1 cellular context compared by ENCODE assay signal in the genomic region with DNA sequence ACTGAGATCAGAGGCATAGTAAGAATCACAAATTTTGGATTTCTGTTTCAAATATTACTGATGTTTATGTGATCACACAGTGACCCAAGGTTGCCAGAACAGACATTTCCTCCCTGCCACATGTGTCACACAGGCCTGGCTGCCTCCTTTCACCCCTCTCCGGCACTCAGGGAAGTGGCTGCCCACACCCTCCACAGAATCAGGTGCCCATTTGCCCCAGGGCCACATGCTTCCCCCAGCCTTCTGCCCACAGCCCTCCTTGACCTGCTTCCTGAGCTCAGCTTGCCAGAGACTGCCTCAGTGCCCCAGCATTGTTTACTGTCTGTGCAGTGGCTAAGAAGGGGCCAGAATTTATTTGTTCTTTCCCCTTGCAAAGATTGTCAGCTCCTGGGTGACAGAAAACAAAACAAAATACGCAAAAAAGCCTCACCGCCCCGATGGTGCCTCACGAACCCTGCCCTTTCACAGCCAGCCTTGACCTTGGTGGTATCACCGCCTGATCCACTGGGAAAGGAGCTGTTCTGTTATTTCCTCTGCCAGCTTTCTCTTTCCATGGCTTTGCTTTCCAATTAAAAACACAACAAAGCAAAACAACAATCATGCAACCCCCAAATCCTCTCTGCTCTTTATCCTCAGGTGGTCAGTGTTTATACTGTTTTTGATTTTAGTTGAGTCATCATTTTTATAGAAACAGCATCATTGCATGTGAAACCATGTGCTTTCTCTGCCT.
A peak's percentile ranks its signal among the peaks of the same experiment; 100 is the strongest.
TF ChIP-seq lines count a peak whose summit lies in the region.

No MANE protein-coding gene starts in this region.

TF ChIP-seq in liver, 16 proteins besides CTCF, POLR2A, EP300 and RAD21:
- peak; percentile 18 for TF ChIP-seq SP1 (IDR thresholded peaks at IDR 0.05)
- TF ChIP-seq NR2F2 (IDR thresholded peaks at IDR 0.05) = peak; percentile 63
- peak; percentile 42 to 47 for TF ChIP-seq HNF4A (conservative IDR thresholded peaks at IDR 0.05)
- no peak for TF ChIP-seq TAF1 (conservative IDR thresholded peaks at IDR 0.05)
- TF ChIP-seq, protein P1, sequence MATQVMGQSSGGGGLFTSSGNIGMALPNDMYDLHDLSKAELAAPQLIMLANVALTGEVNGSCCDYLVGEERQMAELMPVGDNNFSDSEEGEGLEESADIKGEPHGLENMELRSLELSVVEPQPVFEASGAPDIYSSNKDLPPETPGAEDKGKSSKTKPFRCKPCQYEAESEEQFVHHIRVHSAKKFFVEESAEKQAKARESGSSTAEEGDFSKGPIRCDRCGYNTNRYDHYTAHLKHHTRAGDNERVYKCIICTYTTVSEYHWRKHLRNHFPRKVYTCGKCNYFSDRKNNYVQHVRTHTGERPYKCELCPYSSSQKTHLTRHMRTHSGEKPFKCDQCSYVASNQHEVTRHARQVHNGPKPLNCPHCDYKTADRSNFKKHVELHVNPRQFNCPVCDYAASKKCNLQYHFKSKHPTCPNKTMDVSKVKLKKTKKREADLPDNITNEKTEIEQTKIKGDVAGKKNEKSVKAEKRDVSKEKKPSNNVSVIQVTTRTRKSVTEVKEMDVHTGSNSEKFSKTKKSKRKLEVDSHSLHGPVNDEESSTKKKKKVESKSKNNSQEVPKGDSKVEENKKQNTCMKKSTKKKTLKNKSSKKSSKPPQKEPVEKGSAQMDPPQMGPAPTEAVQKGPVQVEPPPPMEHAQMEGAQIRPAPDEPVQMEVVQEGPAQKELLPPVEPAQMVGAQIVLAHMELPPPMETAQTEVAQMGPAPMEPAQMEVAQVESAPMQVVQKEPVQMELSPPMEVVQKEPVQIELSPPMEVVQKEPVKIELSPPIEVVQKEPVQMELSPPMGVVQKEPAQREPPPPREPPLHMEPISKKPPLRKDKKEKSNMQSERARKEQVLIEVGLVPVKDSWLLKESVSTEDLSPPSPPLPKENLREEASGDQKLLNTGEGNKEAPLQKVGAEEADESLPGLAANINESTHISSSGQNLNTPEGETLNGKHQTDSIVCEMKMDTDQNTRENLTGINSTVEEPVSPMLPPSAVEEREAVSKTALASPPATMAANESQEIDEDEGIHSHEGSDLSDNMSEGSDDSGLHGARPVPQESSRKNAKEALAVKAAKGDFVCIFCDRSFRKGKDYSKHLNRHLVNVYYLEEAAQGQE (IDR thresholded peaks at IDR 0.05) = no peak
- peak; percentile 8 for TF ChIP-seq YY1 (IDR thresholded peaks at IDR 0.05)
- no peak for TF ChIP-seq FOXA2 (IDR thresholded peaks at IDR 0.05)
- TF ChIP-seq, protein P2, sequence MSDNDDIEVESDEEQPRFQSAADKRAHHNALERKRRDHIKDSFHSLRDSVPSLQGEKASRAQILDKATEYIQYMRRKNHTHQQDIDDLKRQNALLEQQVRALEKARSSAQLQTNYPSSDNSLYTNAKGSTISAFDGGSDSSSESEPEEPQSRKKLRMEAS (IDR thresholded peaks at IDR 0.05) = no peak
- peak; percentile 17 to 43 for TF ChIP-seq RXRA (IDR thresholded peaks at IDR 0.05)
- TF ChIP-seq, protein P3, sequence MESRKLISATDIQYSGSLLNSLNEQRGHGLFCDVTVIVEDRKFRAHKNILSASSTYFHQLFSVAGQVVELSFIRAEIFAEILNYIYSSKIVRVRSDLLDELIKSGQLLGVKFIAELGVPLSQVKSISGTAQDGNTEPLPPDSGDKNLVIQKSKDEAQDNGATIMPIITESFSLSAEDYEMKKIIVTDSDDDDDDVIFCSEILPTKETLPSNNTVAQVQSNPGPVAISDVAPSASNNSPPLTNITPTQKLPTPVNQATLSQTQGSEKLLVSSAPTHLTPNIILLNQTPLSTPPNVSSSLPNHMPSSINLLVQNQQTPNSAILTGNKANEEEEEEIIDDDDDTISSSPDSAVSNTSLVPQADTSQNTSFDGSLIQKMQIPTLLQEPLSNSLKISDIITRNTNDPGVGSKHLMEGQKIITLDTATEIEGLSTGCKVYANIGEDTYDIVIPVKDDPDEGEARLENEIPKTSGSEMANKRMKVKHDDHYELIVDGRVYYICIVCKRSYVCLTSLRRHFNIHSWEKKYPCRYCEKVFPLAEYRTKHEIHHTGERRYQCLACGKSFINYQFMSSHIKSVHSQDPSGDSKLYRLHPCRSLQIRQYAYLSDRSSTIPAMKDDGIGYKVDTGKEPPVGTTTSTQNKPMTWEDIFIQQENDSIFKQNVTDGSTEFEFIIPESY (IDR thresholded peaks at IDR 0.05) = no peak
- no peak for TF ChIP-seq GABPA (IDR thresholded peaks at IDR 0.05 in 1 of 2, conservative IDR thresholded peaks at IDR 0.05 in 1 of 2)
- TF ChIP-seq, protein P4, sequence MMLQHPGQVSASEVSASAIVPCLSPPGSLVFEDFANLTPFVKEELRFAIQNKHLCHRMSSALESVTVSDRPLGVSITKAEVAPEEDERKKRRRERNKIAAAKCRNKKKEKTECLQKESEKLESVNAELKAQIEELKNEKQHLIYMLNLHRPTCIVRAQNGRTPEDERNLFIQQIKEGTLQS (IDR thresholded peaks at IDR 0.05) = no peak
- TF ChIP-seq EGR1 (IDR thresholded peaks at IDR 0.05; ENCODE audit: low read depth in 2 of 2) = no peak
- no peak for TF ChIP-seq FOXA1 (IDR thresholded peaks at IDR 0.05)
